31 cellular contexts compared by ENCODE assay signal in the genomic region with DNA sequence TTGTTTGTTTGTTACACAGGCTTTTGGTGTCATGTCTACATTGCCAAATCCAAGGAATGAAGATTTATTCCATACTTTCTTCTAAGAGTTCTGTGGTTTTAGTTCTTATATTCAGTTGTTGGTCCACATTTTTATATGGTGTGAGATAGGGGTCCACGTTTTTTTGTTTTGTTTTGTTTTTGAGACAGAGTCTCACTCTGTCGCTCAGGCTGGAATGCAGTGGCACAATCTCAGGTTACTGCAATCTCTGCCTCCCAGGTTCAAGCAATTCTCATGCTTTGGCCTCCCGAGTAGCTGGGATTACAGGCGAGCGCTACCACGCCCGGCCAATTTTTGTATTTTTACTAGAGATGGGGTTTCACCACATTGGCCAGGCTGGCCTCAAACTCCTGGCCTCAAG.
"Had no signal": no experiment of that assay in that cellular context is flagged by ENCODE, and none has a peak within 500 bp of the region (broad histone marks: within the 10 kb centered on the region; RNA-seq: fewer than 3 reads in every experiment).

No MANE protein-coding gene starts in this region.

- H3K27ac ChIP-seq: KMS-11, Peyer's patch, SJSA1 had no signal

- H3K9ac ChIP-seq: KMS-11, SK-N-SH had no signal

- H3K4me1 ChIP-seq: Peyer's patch, SJSA1 had no signal

- H3K4me2 ChIP-seq: KMS-11, SK-N-SH had no signal

- DNase-seq: MG63, NCI-H1048, NCI-H1092 treated with DMSO at 0.1 percent for 48 hours, NCI-H1105 treated with DMSO at 0.1 percent for 48 hours, NCI-H1417, NCI-H1436, NCI-H1694 treated with DMSO at 0.1 percent for 48 hours, NCI-H187 treated with DMSO at 0.1 percent for 48 hours, NCI-H2029, NCI-H2081 treated with DMSO at 0.1 percent for 48 hours, NCI-H2107, NCI-H2171, NCI-H226, NCI-H446 treated with DMSO at 0.1 percent for 48 hours, NCI-H510A, NCI-H524, NCI-H526, NCI-H69, NCI-H748 treated with DMSO at 0.1 percent for 48 hours, NCI-H82, OCI-M1, PC-3, Peyer's patch, Right ventricle myocardium superior, RPMI8226, SHP77 treated with DMSO at 0.1 percent for 48 hours, SK-N-SH, SW 1271, T-helper 1 cell had no signal

- H3K9me2 ChIP-seq: SK-N-SH had no signal

- ATAC-seq: PC-3 had no signal

- H3K27me3 ChIP-seq: MG63, Peyer's patch, SJSA1 had no signal

- H3K36me3 ChIP-seq: MG63 had no signal

- H3K9me3 ChIP-seq: MG63, Peyer's patch, SJSA1, SK-N-SH had no signal

- H3K4me3 ChIP-seq: MG63, Peyer's patch, SJSA1 had no signal
